18 cellular contexts compared by ENCODE assay signal in genomic region chr17:14340968-14341412, GRCh38. TPM values are rescaled to one million over a fixed set of nuclear protein-coding genes. Genes with fewer than 3 reads are reported as not detected.
DNase-seq lines count a peak whose midpoint lies in the region; ATAC-seq and TF ChIP-seq lines count a peak whose summit lies in the region.
"Had no signal": no experiment of that assay in that cellular context is flagged by ENCODE, and none has a peak within 500 bp of the region (broad histone marks: within the 10 kb centered on the region; RNA-seq: fewer than 3 reads in every experiment).

No MANE protein-coding gene starts in this region.

- H3K4me1 Mint-ChIP-seq in T-helper 17 cell (peaks cover 45% of the 10 kb centered on the region), endodermal cell (peaks cover 55% of the 10 kb centered on the region), type B pancreatic cell (ENCODE audit: unreplicated experiment) (peaks cover 10% of the 10 kb centered on the region)

- DNase-seq in cardiac septum (ENCODE audit: low spot score) (peak; percentile 14), Right ventricle myocardium inferior (ENCODE audit: missing footprints) (no peak), T-helper 17 cell (no peak), endodermal cell (peak; percentile 54), type B pancreatic cell (ENCODE audit: extremely low spot score, unreplicated experiment) (no peak), spleen (no peak), retina (no peak), Kasumi-1 (lab: John Stamatoyannopoulos, UW) (no peak)
- DNase-seq: activated effector memory CD4-positive, alpha-beta T cell treated with Interleukin-2 at 50 U/mL for 16 hours; DMS153; hypothalamus; NCI-H1930; NCI-H524; OCI-M1; stimulated activated CD4-positive, alpha-beta T cell treated with anti-CD3 and anti-CD28 coated beads, Interleukin-4, amount 100 ng/mL, for 24 hours; stimulated activated CD8-positive, alpha-beta memory T cell treated with anti-CD3 and anti-CD28 coated beads, Interleukin-4, amount 100 ng/mL, for 48 hours had no signal

- no peaks in the 10 kb centered on the region for H3K9me3 ChIP-seq in T-helper 17 cell (ENCODE audit: control insufficient read depth, low read length, poor library complexity, severe bottlenecking)
- H3K9me3 ChIP-seq in endodermal cell (ENCODE audit: control insufficient read depth, low read length), result no peaks in the 10 kb centered on the region
- H3K9me3 ChIP-seq in spleen, result no peaks in the 10 kb centered on the region
- H3K9me3 ChIP-seq: thoracic aorta had no signal

- ATAC-seq in Right ventricle myocardium inferior (no peak), T-helper 17 cell (no peak)

- H3K4me1 ChIP-seq in endodermal cell (ENCODE audit: control insufficient read depth, insufficient read depth, low read length) (peaks cover 16% of the 10 kb centered on the region), spleen (peaks cover 0 to 34% (median 14%) of the 10 kb centered on the region in 6 donors)

- H3K36me3 ChIP-seq in endodermal cell (ENCODE audit: control insufficient read depth, insufficient read depth, low read length) (peaks cover 3% of the 10 kb centered on the region), spleen (peaks cover 0 to 11% (median 0%) of the 10 kb centered on the region in 6 donors)
- H3K36me3 ChIP-seq: thoracic aorta had no signal

- H3K27ac ChIP-seq in endodermal cell (ENCODE audit: low read depth, low read length) (peak overlapping the region; percentile 42), spleen (peak overlapping the region in 1 of 8 donors; percentile 4)
- H3K27ac ChIP-seq: thoracic aorta had no signal

- H3K27ac Mint-ChIP-seq in T-helper 17 cell (peak overlapping the region; percentile 96), endodermal cell (no peak overlapping the region), type B pancreatic cell (no peak overlapping the region)
- H3K27ac Mint-ChIP-seq: B cell had no signal

- H3K27me3 ChIP-seq in endodermal cell (ENCODE audit: control insufficient read depth, insufficient read depth, low read length, poor library complexity, severe bottlenecking) (no peaks in the 10 kb centered on the region), spleen (replicated peaks in 1 of 7) (no peaks in the 10 kb centered on the region)

- WGBS in endodermal cell (ENCODE audit: insufficient coverage in 1 of 2, insufficient read length in 1 of 2), 2 experiments, result 78% methylated on average over 5 of the region's 5 CpGs; no CpG with 5 or more reads in 1 of the 2 experiments
- 16 to 35% (median 20%) methylated on average over 5 of the region's 5 CpGs for WGBS in spleen, 5 donors

- TF ChIP-seq POLR2A in spleen (IDR thresholded peaks at IDR 0.05), result no peak

- no peak overlapping the region for H3K4me3 ChIP-seq in endodermal cell (ENCODE audit: low read length)
- no peak overlapping the region for H3K4me3 ChIP-seq in spleen
- H3K4me3 ChIP-seq: thoracic aorta had no signal

- no peak overlapping the region for H3K9ac ChIP-seq in endodermal cell (ENCODE audit: extremely low read depth, low read length, poor library complexity, severe bottlenecking)

- H3K9me3 Mint-ChIP-seq in endodermal cell (peaks cover 3% of the 10 kb centered on the region), type B pancreatic cell (no peaks in the 10 kb centered on the region)

- intact Hi-C loops in cardiac septum (cut with DNase I) (no loop called here), Right ventricle myocardium inferior (cut with DNase I) (no loop called here), spleen (cut with DNase I; ENCODE audit: low total_unique reads) (no loop called here)

- H3K36me3 Mint-ChIP-seq in T-helper 17 cell (ENCODE audit: low read depth) (peaks cover 4% of the 10 kb centered on the region), endodermal cell (ENCODE audit: low read depth) (peaks cover 8% of the 10 kb centered on the region), type B pancreatic cell (peaks cover 9% of the 10 kb centered on the region)

- H3K27me3 Mint-ChIP-seq in T-helper 17 cell (no peaks in the 10 kb centered on the region), endodermal cell (ENCODE audit: insufficient read depth) (peaks cover 18% of the 10 kb centered on the region), type B pancreatic cell (peaks cover 5% of the 10 kb centered on the region)

- H3K4me3 Mint-ChIP-seq in T-helper 17 cell, result peak overlapping the region; percentile 61
- H3K4me3 Mint-ChIP-seq in endodermal cell, result no peak overlapping the region
- H3K4me3 Mint-ChIP-seq in type B pancreatic cell, result peak overlapping the region; percentile 37
- H3K4me3 Mint-ChIP-seq: B cell had no signal

- TF ChIP-seq CTCF in endodermal cell (conservative IDR thresholded peaks at IDR 0.05) (no peak), type B pancreatic cell (conservative IDR thresholded peaks at IDR 0.05) (no peak), spleen (IDR thresholded peaks at IDR 0.05 in 8 of 11, conservative IDR thresholded peaks at IDR 0.05 in 3 of 11) (no peak)

RNA-seq across cellular contexts. Expression of gene HS3ST3B1, which starts 40.1 kb away (rescaled TPM):
- total RNA-seq in cardiac septum (2.6 TPM), Right ventricle myocardium inferior (1.5 TPM), T-helper 17 cell (10 to 100 TPM; 13.5 to 15.4 TPM), endodermal cell (1 to 10 TPM; 5.6 to 6.9 TPM), type B pancreatic cell (ENCODE audit: low replicate concordance) (6.6 and 12.9 TPM in 2 replicates), spleen (10 to 100 TPM in 6 of 7 donors, 1 to 10 TPM in 1; 8.2 to 17.9 (median 13.7) TPM)
- 8.7 TPM for polyA plus RNA-seq in endodermal cell (2013, experiment 1 of 2)
- polyA plus RNA-seq in endodermal cell (2013, experiment 2 of 2), result 7.3 TPM
- 1 to 10 TPM; 1.3 to 2.5 (median 1.7) TPM for polyA plus RNA-seq in spleen

Comparison
In these comparisons a context has a peak if more than half of its experiments do, and no peak if none do; other contexts are left out.
1. DNase-seq: peak in cardiac septum (single experiment) and endodermal cell (single experiment); none in Right ventricle myocardium inferior (single experiment), T-helper 17 cell (0 of 3), type B pancreatic cell (single experiment), spleen (single experiment), retina (single experiment) and Kasumi-1 (0 of 2).